Comparison of ENCODE assay signal across 21 cellular contexts in the genomic region with DNA sequence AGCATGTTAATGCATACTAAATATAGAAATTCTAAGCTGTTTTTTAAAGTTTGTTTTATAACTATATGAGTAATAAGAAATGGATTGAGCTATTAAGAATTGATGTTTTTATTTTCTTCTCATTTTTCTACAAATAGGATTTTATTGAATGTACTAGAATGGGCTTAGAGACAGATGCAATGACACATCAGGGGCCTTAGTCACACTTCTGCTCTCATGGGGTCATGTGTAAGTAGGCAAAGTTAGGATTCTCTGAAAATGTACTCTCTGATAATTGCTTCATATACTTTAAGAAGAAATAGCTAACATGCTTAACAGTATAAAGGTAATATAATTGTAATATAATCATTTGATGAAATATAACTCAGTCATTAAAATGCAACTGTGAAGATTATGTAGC.
DNase-seq lines count a peak whose midpoint lies in the region; ATAC-seq, FAIRE-seq and TF ChIP-seq lines count a peak whose summit lies in the region.
"Had no signal": no experiment of that assay in that cellular context is flagged by ENCODE, and none has a peak within 500 bp of the region (broad histone marks: within the 10 kb centered on the region; RNA-seq: fewer than 3 reads in every experiment).

No MANE protein-coding gene starts in this region.

- no peak overlapping the region for H3K4me3 Mint-ChIP-seq in astrocyte (ENCODE audit: unreplicated experiment)
- H3K4me3 Mint-ChIP-seq in activated T-helper 1 cell treated with anti-CD3 and anti-CD28 coated beads, Interleukin-12 subunit alpha, Interleukin-12 subunit beta, Interleukin-2, Interleukin-4 antibody, amounts not matched to agents 30 ng/mL and 10 ng/mL and 1 ng/mL, durations not matched to agents 14 hours and 24 hours and 36 hours, result no peak overlapping the region
- H3K4me3 Mint-ChIP-seq: CD14-positive monocyte, HFFc6 had no signal

- intact Hi-C loops in activated T-helper 1 cell treated with anti-CD3 and anti-CD28 coated beads, Interleukin-12 subunit alpha, Interleukin-12 subunit beta, Interleukin-2, Interleukin-4 antibody, amounts not matched to agents 30 ng/mL and 10 ng/mL and 1 ng/mL, durations not matched to agents 14 hours and 24 hours and 36 hours (cut with micrococcal nuclease), result no loop called here
- intact Hi-C loops in tibial artery (cut with DNase I; ENCODE audit: low total_unique reads), result no loop called here

- no peaks in the 10 kb centered on the region for H3K79me2 ChIP-seq in astrocyte (ENCODE audit: insufficient read depth, low read length)

- H3K27ac ChIP-seq in astrocyte (ENCODE audit: low read depth, low read length) (no peak overlapping the region), tibial artery (no peak overlapping the region)
- H3K27ac ChIP-seq: SK-N-MC had no signal

- no peak overlapping the region for H3K4me2 ChIP-seq in astrocyte (ENCODE audit: low read length)

- H3K27ac Mint-ChIP-seq in astrocyte (ENCODE audit: unreplicated experiment), result no peak overlapping the region
- no peak overlapping the region for H3K27ac Mint-ChIP-seq in activated T-helper 1 cell treated with anti-CD3 and anti-CD28 coated beads, Interleukin-12 subunit alpha, Interleukin-12 subunit beta, Interleukin-2, Interleukin-4 antibody, amounts not matched to agents 30 ng/mL and 10 ng/mL and 1 ng/mL, durations not matched to agents 14 hours and 24 hours and 36 hours
- H3K27ac Mint-ChIP-seq: CD14-positive monocyte, HFFc6 had no signal

- ATAC-seq in activated CD4-positive, CD25-positive, alpha-beta regulatory T cell treated with anti-CD3 and anti-CD28 coated beads, Interleukin-2, amount 50 U/mL, for 24 hours, result no peak

- H3K9ac ChIP-seq in astrocyte (ENCODE audit: low read length), result no peak overlapping the region

- H2AFZ ChIP-seq in astrocyte (ENCODE audit: low read depth, low read length), result no peak overlapping the region

- no peaks in the 10 kb centered on the region for H3K27me3 ChIP-seq in astrocyte (ENCODE audit: insufficient read depth, low read length)
- H3K27me3 ChIP-seq in tibial artery, result no peaks in the 10 kb centered on the region
- H3K27me3 ChIP-seq: MG63 had no signal

- FAIRE-seq in astrocyte (lab: Jason Lieb, UNC), result no peak
- FAIRE-seq: G401.6, GM19239, H1, RCC 7860 had no signal

- DNase-seq in AG20443 (ENCODE audit: low spot score) (peak; percentile 21), HT1080 (ENCODE audit: low read depth) (peak; percentile 15), astrocyte (ENCODE audit: low read depth) (peak; percentile 8), fibroblast of peridontal ligament (ENCODE audit: extremely low read depth) (peak; percentile 24), tibial artery (no peak)
- DNase-seq in activated T-helper 1 cell treated with anti-CD3 and anti-CD28 coated beads, Interleukin-12 subunit alpha, Interleukin-12 subunit beta, Interleukin-2, Interleukin-4 antibody, amounts not matched to agents 30 ng/mL and 10 ng/mL and 1 ng/mL, durations not matched to agents 14 hours and 24 hours and 36 hours (ENCODE audit: low spot score), result no peak
- DNase-seq in stimulated activated CD8-positive, alpha-beta memory T cell treated with anti-CD3 and anti-CD28 coated beads, Interleukin-4, amount 100 ng/mL, for 48 hours, result no peak
- DNase-seq: DMS79, HFFc6, Karpas-422, MG63, NCI-H1105 treated with DMSO at 0.1 percent for 48 hours, NCI-H1694 treated with DMSO at 0.1 percent for 48 hours, SHP77 had no signal

- H3K9me3 ChIP-seq in astrocyte (ENCODE audit: insufficient read depth, low read depth, low read length) (no peaks in the 10 kb centered on the region), tibial artery (no peaks in the 10 kb centered on the region)

- H3K36me3 Mint-ChIP-seq in astrocyte (ENCODE audit: low read depth, unreplicated experiment), result peaks cover 3% of the 10 kb centered on the region
- no peaks in the 10 kb centered on the region for H3K36me3 Mint-ChIP-seq in activated T-helper 1 cell treated with anti-CD3 and anti-CD28 coated beads, Interleukin-12 subunit alpha, Interleukin-12 subunit beta, Interleukin-2, Interleukin-4 antibody, amounts not matched to agents 30 ng/mL and 10 ng/mL and 1 ng/mL, durations not matched to agents 14 hours and 24 hours and 36 hours (ENCODE audit: low read depth)

- H3K4me1 ChIP-seq in astrocyte (ENCODE audit: insufficient read depth, low read length), result no peaks in the 10 kb centered on the region
- H3K4me1 ChIP-seq in tibial artery, result no peaks in the 10 kb centered on the region

- H3K4me3 ChIP-seq in astrocyte (ENCODE audit: insufficient read depth, low read depth, low read length) (no peak overlapping the region), tibial artery (no peak overlapping the region)
- H3K4me3 ChIP-seq: MG63, SK-N-MC had no signal

- H3K4me1 Mint-ChIP-seq in astrocyte (ENCODE audit: low read depth, unreplicated experiment), result peaks cover 1% of the 10 kb centered on the region
- no peaks in the 10 kb centered on the region for H3K4me1 Mint-ChIP-seq in activated T-helper 1 cell treated with anti-CD3 and anti-CD28 coated beads, Interleukin-12 subunit alpha, Interleukin-12 subunit beta, Interleukin-2, Interleukin-4 antibody, amounts not matched to agents 30 ng/mL and 10 ng/mL and 1 ng/mL, durations not matched to agents 14 hours and 24 hours and 36 hours (ENCODE audit: low read depth)

- H3K36me3 ChIP-seq in astrocyte (ENCODE audit: insufficient read depth, low read length) (no peaks in the 10 kb centered on the region), tibial artery (peaks cover 5 to 20% (median 19%) of the 10 kb centered on the region in 3 donors)
- H3K36me3 ChIP-seq: MG63 had no signal

- TF ChIP-seq CTCF in astrocyte (IDR thresholded peaks at IDR 0.05; ENCODE audit: insufficient read depth, low read depth, low read length) (no peak), tibial artery (IDR thresholded peaks at IDR 0.05) (no peak)

- no peaks in the 10 kb centered on the region for H3K27me3 Mint-ChIP-seq in astrocyte (ENCODE audit: low read depth, unreplicated experiment)
- H3K27me3 Mint-ChIP-seq in activated T-helper 1 cell treated with anti-CD3 and anti-CD28 coated beads, Interleukin-12 subunit alpha, Interleukin-12 subunit beta, Interleukin-2, Interleukin-4 antibody, amounts not matched to agents 30 ng/mL and 10 ng/mL and 1 ng/mL, durations not matched to agents 14 hours and 24 hours and 36 hours (ENCODE audit: insufficient read depth), result no peaks in the 10 kb centered on the region

- H4K20me1 ChIP-seq in astrocyte (ENCODE audit: insufficient read depth, low read length), result no peaks in the 10 kb centered on the region

- H3K9me3 Mint-ChIP-seq in astrocyte (ENCODE audit: unreplicated experiment), result no peaks in the 10 kb centered on the region
- H3K9me3 Mint-ChIP-seq in activated T-helper 1 cell treated with anti-CD3 and anti-CD28 coated beads, Interleukin-12 subunit alpha, Interleukin-12 subunit beta, Interleukin-2, Interleukin-4 antibody, amounts not matched to agents 30 ng/mL and 10 ng/mL and 1 ng/mL, durations not matched to agents 14 hours and 24 hours and 36 hours, result no peaks in the 10 kb centered on the region
- H3K9me3 Mint-ChIP-seq: HFFc6 had no signal

Comparison
In these comparisons a context has a peak if more than half of its experiments do, and no peak if none do; other contexts are left out.
1. DNase-seq: peak in AG20443 (single experiment), HT1080 (single experiment), astrocyte (single experiment) and fibroblast of peridontal ligament (single experiment); none in activated T-helper 1 cell treated with anti-CD3 and anti-CD28 coated beads, Interleukin-12 subunit alpha, Interleukin-12 subunit beta, Interleukin-2, Interleukin-4 antibody, amounts not matched to agents 30 ng/mL and 10 ng/mL and 1 ng/mL, durations not matched to agents 14 hours and 24 hours and 36 hours (single experiment), tibial artery (0 of 2) and stimulated activated CD8-positive, alpha-beta memory T cell treated with anti-CD3 and anti-CD28 coated beads, Interleukin-4, amount 100 ng/mL, for 48 hours (single experiment).